17 cellular contexts compared by ENCODE assay signal in genomic region chr1:156483397-156483796, GRCh38. TPM values are rescaled to one million over a fixed set of nuclear protein-coding genes. Genes with fewer than 3 reads are reported as not detected.
DNase-seq lines count a peak whose midpoint lies in the region; ATAC-seq and TF ChIP-seq lines count a peak whose summit lies in the region.
"Had no signal": no experiment of that assay in that cellular context is flagged by ENCODE, and none has a peak within 500 bp of the region (broad histone marks: within the 10 kb centered on the region; RNA-seq: fewer than 3 reads in every experiment).

No MANE protein-coding gene starts in this region.

- intact Hi-C loops in MCF 10A (cut with micrococcal nuclease) = no loop called here
- intact Hi-C loops in breast epithelium (cut with DNase I; ENCODE audit: low total_unique reads) = no loop called here
- intact Hi-C loops in OCI-LY7 (cut with micrococcal nuclease; ENCODE audit: unreplicated experiment) = no loop called here
- intact Hi-C loops in tibial artery (cut with DNase I; ENCODE audit: low total_unique reads) = no loop called here

- CTCF ChIA-PET in MCF 10A (lab: Yijun Ruan, JAX) (interaction anchor here (0.8 to 8.2 kb wide), 11 partner anchors 9 to 143 kb away, joined by 3 to 83 read pairs (median 3); partner anchors contain the start of genes MEF2D and TTC24), OCI-LY7 (lab: Charles Lee; ENCODE audit: unreplicated experiment) (interaction anchor here (0.6 to 1.3 kb wide), 3 partner anchors 9 to 68 kb away, joined by 3 to 13 read pairs (median 6); no protein-coding TSS in a partner anchor)

- H3K4me2 ChIP-seq in OCI-LY7 (ENCODE audit: low read length) (no peak overlapping the region), hepatocyte (no peak overlapping the region)

- H3K36me3 ChIP-seq in breast epithelium = peaks cover 20% of the 10 kb centered on the region
- peaks cover 100% of the 10 kb centered on the region for H3K36me3 ChIP-seq in OCI-LY7 (ENCODE audit: insufficient read depth, low read length)
- peaks cover 0 to 52% of the 10 kb centered on the region in 2 donors for H3K36me3 ChIP-seq in gastroesophageal sphincter
- peaks cover 46 to 54% (median 49%) of the 10 kb centered on the region in 3 donors for H3K36me3 ChIP-seq in tibial artery
- no peaks in the 10 kb centered on the region for H3K36me3 ChIP-seq in hepatocyte (replicated peaks; ENCODE audit: insufficient read depth, low read depth)

- H3K9me3 Mint-ChIP-seq in MCF 10A (ENCODE audit: unreplicated experiment) = peaks cover 7% of the 10 kb centered on the region
- H3K9me3 Mint-ChIP-seq: T-helper 1 cell treated with Interleukin-12 subunit alpha and Interleukin-12 subunit beta and Interleukin-4 antibody, amounts not matched to agents 30 μg/mL and 1 μg/mL, for 36 hours had no signal

- H3K27me3 ChIP-seq in breast epithelium (no peaks in the 10 kb centered on the region), gastroesophageal sphincter (no peaks in the 10 kb centered on the region), tibial artery (no peaks in the 10 kb centered on the region), hepatocyte (no peaks in the 10 kb centered on the region)
- H3K27me3 ChIP-seq: neutrophil had no signal

- H2AFZ ChIP-seq in OCI-LY7 (ENCODE audit: low read length) (no peak overlapping the region), hepatocyte (no peak overlapping the region)

- H3K27ac ChIP-seq in breast epithelium (no peak overlapping the region), OCI-LY7 (ENCODE audit: low read depth, low read length, poor library complexity, severe bottlenecking) (peak overlapping the region; percentile 34), gastroesophageal sphincter (peak overlapping the region in 3 of 4 donors; percentile 43 to 53 (median 48)), tibial artery (peak overlapping the region; percentile 17 to 91), hepatocyte (no peak overlapping the region)
- H3K27ac ChIP-seq: neutrophil had no signal

- peaks cover 4% of the 10 kb centered on the region; the same call in 1 of the 2 replicates for H4K20me1 ChIP-seq in OCI-LY7 (ENCODE audit: insufficient read depth, low read length)
- H4K20me1 ChIP-seq in hepatocyte (ENCODE audit: insufficient read depth, poor library complexity, severe bottlenecking) = peaks cover 63% of the 10 kb centered on the region

- no peak for TF ChIP-seq EP300 in gastroesophageal sphincter (IDR thresholded peaks at IDR 0.05)

- peaks cover 43% of the 10 kb centered on the region for H3K4me1 Mint-ChIP-seq in MCF 10A (ENCODE audit: insufficient read depth, unreplicated experiment)

- no peak for TF ChIP-seq CTCF in MCF 10A (IDR thresholded peaks at IDR 0.05; ENCODE audit: unreplicated experiment)
- no peak for TF ChIP-seq CTCF in breast epithelium (IDR thresholded peaks at IDR 0.05)
- TF ChIP-seq CTCF in OCI-LY7 (conservative IDR thresholded peaks at IDR 0.05; ENCODE audit: low read length) = no peak
- TF ChIP-seq CTCF in gastroesophageal sphincter (IDR thresholded peaks at IDR 0.05) = no peak
- no peak for TF ChIP-seq CTCF in tibial artery (IDR thresholded peaks at IDR 0.05)
- no peak for TF ChIP-seq CTCF in hepatocyte (IDR thresholded peaks at IDR 0.05; ENCODE audit: poor library complexity)

- peaks cover 58% of the 10 kb centered on the region for H3K36me3 Mint-ChIP-seq in MCF 10A (ENCODE audit: insufficient read depth, unreplicated experiment)

- DNase-seq in MCF 10A (ENCODE audit: unreplicated experiment) (no peak), breast epithelium (ENCODE audit: low spot score in 2 of 2) (no peak), OCI-LY7 (ENCODE audit: low spot score) (no peak), tibial artery (no peak), hepatocyte (ENCODE audit: low spot score) (no peak), NCI-H1436 treated with DMSO at 0.1 percent for 48 hours (lab: John Stamatoyannopoulos, UW) (no peak)
- DNase-seq: activated T-cell treated with anti-CD3 and anti-CD28 coated beads, Interleukin-2, amount 50 U/mL, for 48 hours; amygdala; GF-D8; NCI-H1092; NCI-H748 treated with DMSO at 0.1 percent for 48 hours; stimulated activated CD4-positive, alpha-beta T cell treated with anti-CD3 and anti-CD28 coated beads, Interleukin-4, amount 100 ng/mL, for 24 hours; trophoblast cell had no signal

- ATAC-seq in gastroesophageal sphincter = no peak
- ATAC-seq in GM21825 (IDR thresholded peaks at IDR 0.05; ENCODE audit: unreplicated experiment) = no peak

- H3K4me3 Mint-ChIP-seq in MCF 10A (ENCODE audit: unreplicated experiment) = no peak overlapping the region
- H3K4me3 Mint-ChIP-seq: T-helper 1 cell treated with Interleukin-12 subunit alpha and Interleukin-12 subunit beta and Interleukin-4 antibody, amounts not matched to agents 30 μg/mL and 1 μg/mL, for 36 hours had no signal

- H3K79me2 ChIP-seq in OCI-LY7 (ENCODE audit: insufficient read depth, low read depth, low read length) (peaks cover 63% of the 10 kb centered on the region), hepatocyte (peaks cover 51% of the 10 kb centered on the region)

- H3K9me2 ChIP-seq in OCI-LY7 (ENCODE audit: insufficient read depth, low read length) = no peaks in the 10 kb centered on the region
- H3K9me2 ChIP-seq in hepatocyte (replicated peaks; ENCODE audit: insufficient read depth) = no peaks in the 10 kb centered on the region

- POLR2A ChIA-PET in MCF 10A (lab: Yijun Ruan, JAX) (interaction anchor here (0.9 to 4.8 kb wide), 3 partner anchors 11 to 21 kb away, joined by 3 to 33 read pairs (median 3); partner anchors contain the start of gene MEF2D), OCI-LY7 (lab: Charles Lee) (interaction anchor here (0.6 to 1.9 kb wide), 6 partner anchors 9 to 251 kb away, joined by 3 to 7 read pairs (median 4); no protein-coding TSS in a partner anchor)

- no peak overlapping the region for H3K4me3 ChIP-seq in breast epithelium
- no peak overlapping the region for H3K4me3 ChIP-seq in OCI-LY7 (ENCODE audit: low read depth, low read length, poor library complexity, severe bottlenecking)
- H3K4me3 ChIP-seq in gastroesophageal sphincter = no peak overlapping the region
- no peak overlapping the region for H3K4me3 ChIP-seq in tibial artery
- H3K4me3 ChIP-seq in hepatocyte = no peak overlapping the region

- 100% methylated on average over 1 of the region's 2 CpGs; no CpG with 5 or more reads in 1 of the 2 donors for WGBS in gastroesophageal sphincter (ENCODE audit: low coverage in 1 of 2), 2 donors
- WGBS in hepatocyte (ENCODE audit: low lambda C conversion rate, missing lambda C conversion rate) = 90% methylated on average over 2 of the region's 2 CpGs

- H3K27me3 Mint-ChIP-seq in MCF 10A (ENCODE audit: insufficient read depth, unreplicated experiment) = no peaks in the 10 kb centered on the region

- TF ChIP-seq POLR2A in breast epithelium (IDR thresholded peaks at IDR 0.05) (no peak), gastroesophageal sphincter (IDR thresholded peaks at IDR 0.05) (no peak)

- peaks cover 0 to 5% of the 10 kb centered on the region in 2 donors for H3K4me1 ChIP-seq in breast epithelium
- H3K4me1 ChIP-seq in OCI-LY7 (ENCODE audit: insufficient read depth, low read length, poor library complexity, severe bottlenecking) = peaks cover 81% of the 10 kb centered on the region
- peaks cover 5 to 100% (median 53%) of the 10 kb centered on the region in 3 donors for H3K4me1 ChIP-seq in gastroesophageal sphincter
- H3K4me1 ChIP-seq in tibial artery = peaks cover under 1 to 100% (median 77%) of the 10 kb centered on the region in 4 donors
- H3K4me1 ChIP-seq in hepatocyte (ENCODE audit: insufficient read depth) = no peaks in the 10 kb centered on the region

- no peaks in the 10 kb centered on the region for H3K9me3 ChIP-seq in breast epithelium
- no peaks in the 10 kb centered on the region for H3K9me3 ChIP-seq in OCI-LY7 (ENCODE audit: low read length)
- no peaks in the 10 kb centered on the region for H3K9me3 ChIP-seq in gastroesophageal sphincter
- H3K9me3 ChIP-seq in tibial artery = no peaks in the 10 kb centered on the region
- no peaks in the 10 kb centered on the region for H3K9me3 ChIP-seq in hepatocyte (ENCODE audit: low read depth)
- H3K9me3 ChIP-seq: neutrophil had no signal

- BruUV-seq in MCF 10A (replicated peaks; lab: Mats Ljungman, UMichigan) (no TSS peak), OCI-LY7 (replicated peaks; lab: Mats Ljungman, UMichigan) (no TSS peak)

- H3K27ac Mint-ChIP-seq in MCF 10A (ENCODE audit: low read depth, unreplicated experiment) = peak overlapping the region; percentile 76

RNA-seq across cellular contexts. Expression of gene MEF2D, which starts 17.2 kb away (rescaled TPM):
- total RNA-seq in MCF 10A (2022) (113 and 131 TPM in 2 replicates), breast epithelium (10 to 100 TPM; 25.8 to 34.9 (median 32.1) TPM), OCI-LY7 (2022) (92.3 and 101 TPM in 2 replicates), gastroesophageal sphincter (10 to 100 TPM; 49.0 to 94.3 (median 67.1) TPM), hepatocyte (9.6 and 20.1 TPM in 2 replicates)
- 23.4 and 42.7 TPM in 2 replicates for total RNA-seq in OCI-LY7 (2014; rRNA removed; shearing (Covaris generic))
- 25.1 and 30.8 TPM in 2 replicates for polyA plus RNA-seq in hepatocyte

Comparison
In these comparisons a context has a peak if more than half of its experiments do, and no peak if none do; other contexts are left out.
1. H3K27ac ChIP-seq: peak in OCI-LY7 (single experiment), gastroesophageal sphincter (3 of 4) and tibial artery (2 of 2); none in breast epithelium (0 of 2) and hepatocyte (single experiment).